8 cellular contexts compared by ENCODE assay signal in genomic region chr15:73053398-73053723, GRCh38. TPM values are rescaled to one million over a fixed set of nuclear protein-coding genes. Genes with fewer than 3 reads are reported as not detected.
DNase-seq lines count a peak whose midpoint lies in the region; ATAC-seq and TF ChIP-seq lines count a peak whose summit lies in the region.

No MANE protein-coding gene starts in this region.

- DNase-seq in AG09309 (ENCODE audit: low read depth) (no peak), coronary artery (ENCODE audit: low spot score) (no peak), natural killer cell (no peak), NCI-H526 (lab: John Stamatoyannopoulos, UW) (no peak)
- DNase-seq in activated naive CD4-positive, alpha-beta T cell treated with anti-CD3 and anti-CD28 coated beads, Interleukin-2, amount 50 U/mL, for 72 hours (ENCODE audit: low spot score in 2 of 2), result no peak

- H3K27ac ChIP-seq in KMS-11, result peak overlapping the region; percentile 42; the same call in 1 of the 2 replicates
- H3K27ac ChIP-seq in coronary artery, result peak overlapping the region; percentile 47 to 92

- H3K79me2 ChIP-seq in KMS-11 (ENCODE audit: insufficient read depth, low read depth), result no peaks in the 10 kb centered on the region

- peak overlapping the region; percentile 92 for H3K4me2 ChIP-seq in KMS-11

- peaks cover 5 to 7% of the 10 kb centered on the region in 2 donors for H3K4me1 Mint-ChIP-seq in natural killer cell

- H3K36me3 Mint-ChIP-seq in natural killer cell, result no peaks in the 10 kb centered on the region
- H3K36me3 Mint-ChIP-seq in activated naive CD4-positive, alpha-beta T cell treated with anti-CD3 and anti-CD28 coated beads, Interleukin-2, amount 50 U/mL, for 72 hours, result no peaks in the 10 kb centered on the region

- intact Hi-C loops in natural killer cell (cut with micrococcal nuclease), result loop anchor here (10.0 kb wide), 1 partner anchor 269 kb away; the partner anchor contains the start of gene ADPGK

- H3K27me3 ChIP-seq in KMS-11 (ENCODE audit: insufficient read depth, low read depth), result no peaks in the 10 kb centered on the region

- peaks cover 15% of the 10 kb centered on the region for H3K4me1 ChIP-seq in KMS-11 (ENCODE audit: low read depth, poor library complexity, severe bottlenecking)

- peaks cover 7 to 25% of the 10 kb centered on the region in 2 donors for H3K27me3 Mint-ChIP-seq in natural killer cell (ENCODE audit: low read depth in 2 of 2)

- TF ChIP-seq CTCF in AG09309 (IDR thresholded peaks at IDR 0.05; ENCODE audit: control insufficient read depth, insufficient read depth, low read depth, low read length, missing control alignments) (no peak), KMS-11 (conservative IDR thresholded peaks at IDR 0.05; ENCODE audit: low read depth, low read length) (no peak), coronary artery (IDR thresholded peaks at IDR 0.05) (no peak), natural killer cell (IDR thresholded peaks at IDR 0.05) (no peak)

- peak overlapping the region in 1 of 2 donors; percentile 75 for H3K27ac Mint-ChIP-seq in natural killer cell
- H3K27ac Mint-ChIP-seq in activated naive CD4-positive, alpha-beta T cell treated with anti-CD3 and anti-CD28 coated beads, Interleukin-2, amount 50 U/mL, for 72 hours, result no peak overlapping the region

- H4K20me1 ChIP-seq in KMS-11 (ENCODE audit: insufficient read depth), result no peaks in the 10 kb centered on the region

- ATAC-seq in natural killer cell (no peak), HG03378 (IDR thresholded peaks at IDR 0.05; ENCODE audit: unreplicated experiment) (no peak), GM21619 (IDR thresholded peaks at IDR 0.05; ENCODE audit: unreplicated experiment) (no peak)
- no peak for ATAC-seq in activated naive CD4-positive, alpha-beta T cell treated with anti-CD3 and anti-CD28 coated beads, Interleukin-2, amount 50 U/mL, for 72 hours

- H3K36me3 ChIP-seq in KMS-11 (ENCODE audit: insufficient read depth), result no peaks in the 10 kb centered on the region

- H3K9me3 Mint-ChIP-seq in natural killer cell, result no peaks in the 10 kb centered on the region
- no peaks in the 10 kb centered on the region for H3K9me3 Mint-ChIP-seq in activated naive CD4-positive, alpha-beta T cell treated with anti-CD3 and anti-CD28 coated beads, Interleukin-2, amount 50 U/mL, for 72 hours

- peak overlapping the region; percentile 75 for H2AFZ ChIP-seq in KMS-11 (ENCODE audit: low read depth)

- peak overlapping the region; percentile 35; the same call in 1 of the 2 replicates for H3K9ac ChIP-seq in KMS-11

- peak overlapping the region; percentile 82 for H3K4me3 Mint-ChIP-seq in natural killer cell

- H3K4me3 ChIP-seq in AG09309 (ENCODE audit: control insufficient read depth, low read depth, low read length), result peak overlapping the region; percentile 68
- H3K4me3 ChIP-seq in KMS-11 (IDR thresholded peaks at IDR 0.05; ENCODE audit: insufficient read depth, low read depth, low read length), result no peak overlapping the region
- H3K4me3 ChIP-seq in coronary artery, result peak overlapping the region; percentile 88

RNA-seq across cellular contexts. Expression of gene NEO1, which starts 1.1 kb away (rescaled TPM):
- total RNA-seq in natural killer cell, result 10 to 100 TPM; 16.3 to 19.0 (median 17.4) TPM
- 1 to 10 TPM; 5.2 to 5.3 TPM for total RNA-seq in activated naive CD4-positive, alpha-beta T cell treated with anti-CD3 and anti-CD28 coated beads, Interleukin-2, amount 50 U/mL, for 72 hours
